8 cellular contexts compared by ENCODE assay signal in the genomic region with DNA sequence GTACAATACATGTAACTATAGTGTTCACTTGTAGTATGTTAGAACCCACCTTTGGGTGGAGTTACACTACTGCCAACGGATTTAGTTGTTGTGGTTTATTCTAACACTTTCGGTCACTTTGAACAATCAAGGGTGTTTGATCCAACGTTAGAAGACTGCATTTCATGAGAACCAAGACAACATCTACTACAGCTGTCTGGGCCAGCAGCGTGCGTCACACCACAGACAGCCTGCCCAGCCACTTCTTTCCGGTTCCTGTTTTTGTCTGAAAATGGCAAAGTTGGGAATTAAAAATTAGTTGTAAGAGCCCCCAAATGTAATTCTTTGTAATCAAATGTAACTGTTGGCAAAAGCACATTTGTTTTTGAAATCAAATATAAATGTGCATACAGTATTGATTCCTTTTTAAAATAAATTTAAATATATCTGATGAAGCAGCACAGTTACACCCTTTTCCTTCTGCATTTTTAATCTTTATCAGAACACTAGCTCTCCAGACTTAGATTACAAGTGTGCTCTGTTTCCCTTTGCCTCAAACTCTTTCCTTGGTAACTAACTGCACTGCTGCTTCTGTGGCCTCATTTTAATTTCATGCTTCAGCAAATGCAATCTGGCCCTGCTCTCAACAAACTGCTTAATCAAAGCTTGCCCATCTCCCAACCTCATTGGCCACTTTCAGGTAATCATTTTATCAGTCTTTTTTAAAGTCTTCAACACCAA.
DNase-seq lines count a peak whose midpoint lies in the region; ATAC-seq, FAIRE-seq and TF ChIP-seq lines count a peak whose summit lies in the region.

No MANE protein-coding gene starts in this region.

- no peaks in the 10 kb centered on the region for H3K27me3 Mint-ChIP-seq in activated naive CD4-positive, alpha-beta T cell treated with anti-CD3 and anti-CD28 coated beads for 36 hours (ENCODE audit: low read depth)
- H3K27me3 Mint-ChIP-seq in naive thymus-derived CD8-positive, alpha-beta T cell = no peaks in the 10 kb centered on the region
- H3K27me3 Mint-ChIP-seq in nephron progenitor cell (ENCODE audit: low read depth, poor library complexity) = peaks cover 3% of the 10 kb centered on the region

- POLR2A ChIA-PET in OCI-LY7 (lab: Charles Lee) = no interaction called here
- POLR2A ChIA-PET in naive thymus-derived CD8-positive, alpha-beta T cell (lab: Charles Lee) = interaction anchor here (0.5 to 5.3 kb wide), 14 partner anchors 9 to 197 kb away, joined by 3 to 59 read pairs (median 4); partner anchors contain the start of gene S1PR1
- POLR2A ChIA-PET in A673 (lab: Charles Lee; ENCODE audit: low non-redundant PET) = no interaction called here

- H3K4me1 ChIP-seq in OCI-LY7 (ENCODE audit: insufficient read depth, low read length, poor library complexity, severe bottlenecking) = peaks cover 12% of the 10 kb centered on the region
- no peaks in the 10 kb centered on the region for H3K4me1 ChIP-seq in thyroid gland
- no peaks in the 10 kb centered on the region for H3K4me1 ChIP-seq in A673 (ENCODE audit: insufficient read depth, low read length, poor library complexity, severe bottlenecking)

- WGBS in thyroid gland, 2 donors = 54 to 60% methylated on average over 6 of the region's 6 CpGs

- peak; percentile 97 for ATAC-seq in HG02759 (IDR thresholded peaks at IDR 0.05; ENCODE audit: unreplicated experiment)
- peak; percentile 90 to 94 for ATAC-seq in naive thymus-derived CD8-positive, alpha-beta T cell

- H3K36me3 ChIP-seq in OCI-LY7 (ENCODE audit: insufficient read depth, low read length) (no peaks in the 10 kb centered on the region), thyroid gland (no peaks in the 10 kb centered on the region), A673 (ENCODE audit: insufficient read depth, low read length, poor library complexity, severe bottlenecking) (no peaks in the 10 kb centered on the region)

- H3K36me3 Mint-ChIP-seq in activated naive CD4-positive, alpha-beta T cell treated with anti-CD3 and anti-CD28 coated beads for 36 hours (ENCODE audit: low read depth) = no peaks in the 10 kb centered on the region
- peaks cover 0 to 10% (median 0%) of the 10 kb centered on the region in 3 donors for H3K36me3 Mint-ChIP-seq in naive thymus-derived CD8-positive, alpha-beta T cell
- H3K36me3 Mint-ChIP-seq in nephron progenitor cell (ENCODE audit: low read depth) = no peaks in the 10 kb centered on the region

- H3K4me1 Mint-ChIP-seq in activated naive CD4-positive, alpha-beta T cell treated with anti-CD3 and anti-CD28 coated beads for 36 hours (ENCODE audit: low read depth) = peaks cover 56% of the 10 kb centered on the region
- H3K4me1 Mint-ChIP-seq in naive thymus-derived CD8-positive, alpha-beta T cell = peaks cover 39 to 72% (median 61%) of the 10 kb centered on the region in 4 donors
- peaks cover 5% of the 10 kb centered on the region for H3K4me1 Mint-ChIP-seq in nephron progenitor cell

- no TSS peak for BruUV-seq in OCI-LY7 (replicated peaks; lab: Mats Ljungman, UMichigan)
- no TSS peak for BruUV-seq in A673 (replicated peaks; lab: Mats Ljungman, UMichigan)

- no peaks in the 10 kb centered on the region for H4K20me1 ChIP-seq in OCI-LY7 (ENCODE audit: insufficient read depth, low read length)

- peak; percentile 94 for FAIRE-seq in GM12891 (lab: Jason Lieb, UNC)

- DNase-seq in GM12891 (ENCODE audit: insufficient read length, low spot score) = no peak
- peak; percentile 35 for DNase-seq in OCI-LY7 (ENCODE audit: low spot score)
- peak; percentile 75 for DNase-seq in activated naive CD4-positive, alpha-beta T cell treated with anti-CD3 and anti-CD28 coated beads for 36 hours
- peak; percentile 56 to 93 (median 84) for DNase-seq in naive thymus-derived CD8-positive, alpha-beta T cell
- peak; percentile 6 to 8 for DNase-seq in thyroid gland
- DNase-seq in nephron progenitor cell = no peak
- DNase-seq in A673 (ENCODE audit: low spot score) = no peak

- H3K4me3 ChIP-seq in OCI-LY7 (ENCODE audit: low read depth, low read length, poor library complexity, severe bottlenecking) (no peak overlapping the region), thyroid gland (replicated peaks in 1 of 3) (no peak overlapping the region), A673 (ENCODE audit: low read depth, low read length, poor library complexity, severe bottlenecking) (no peak overlapping the region)

- peaks cover 6% of the 10 kb centered on the region for H3K9me3 Mint-ChIP-seq in activated naive CD4-positive, alpha-beta T cell treated with anti-CD3 and anti-CD28 coated beads for 36 hours
- peaks cover 0 to 30% (median 0%) of the 10 kb centered on the region in 9 donors for H3K9me3 Mint-ChIP-seq in naive thymus-derived CD8-positive, alpha-beta T cell
- H3K9me3 Mint-ChIP-seq in nephron progenitor cell = peaks cover 4% of the 10 kb centered on the region

- no peak for TF ChIP-seq CTCF in OCI-LY7 (conservative IDR thresholded peaks at IDR 0.05; ENCODE audit: low read length)
- no peak for TF ChIP-seq CTCF in thyroid gland (IDR thresholded peaks at IDR 0.05)
- TF ChIP-seq CTCF in nephron progenitor cell (IDR thresholded peaks at IDR 0.05) = no peak
- TF ChIP-seq CTCF in A673 (conservative IDR thresholded peaks at IDR 0.05; ENCODE audit: low read depth, low read length) = no peak

- H3K27ac Mint-ChIP-seq in activated naive CD4-positive, alpha-beta T cell treated with anti-CD3 and anti-CD28 coated beads for 36 hours = peak overlapping the region; percentile 88
- peak overlapping the region; percentile 97 to 100 (median 99) for H3K27ac Mint-ChIP-seq in naive thymus-derived CD8-positive, alpha-beta T cell
- no peak overlapping the region for H3K27ac Mint-ChIP-seq in nephron progenitor cell

- no peak for TF ChIP-seq POLR2A in GM12891 (IDR thresholded peaks at IDR 0.05; ENCODE audit: low read depth, low read length)
- TF ChIP-seq POLR2A in thyroid gland (IDR thresholded peaks at IDR 0.05) = no peak

- H3K9me3 ChIP-seq in OCI-LY7 (ENCODE audit: low read length) = no peaks in the 10 kb centered on the region
- H3K9me3 ChIP-seq in thyroid gland = no peaks in the 10 kb centered on the region
- no peaks in the 10 kb centered on the region for H3K9me3 ChIP-seq in A673 (ENCODE audit: low read depth, low read length, poor library complexity, severe bottlenecking)

- H3K27ac ChIP-seq in OCI-LY7 (ENCODE audit: low read depth, low read length, poor library complexity, severe bottlenecking) (no peak overlapping the region), thyroid gland (no peak overlapping the region), A673 (ENCODE audit: low read depth, low read length, poor library complexity, severe bottlenecking) (no peak overlapping the region)

- no peaks in the 10 kb centered on the region for H3K27me3 ChIP-seq in thyroid gland
- H3K27me3 ChIP-seq in A673 (replicated peaks; ENCODE audit: insufficient read depth, low read depth, low read length, poor library complexity) = no peaks in the 10 kb centered on the region

- peak overlapping the region; percentile 55; the same call in 1 of the 2 replicates for H2AFZ ChIP-seq in OCI-LY7 (ENCODE audit: low read length)

- no peaks in the 10 kb centered on the region for H3K9me2 ChIP-seq in OCI-LY7 (ENCODE audit: insufficient read depth, low read length)

- CTCF ChIA-PET in OCI-LY7 (lab: Charles Lee; ENCODE audit: unreplicated experiment) (interaction anchor here (0.6 kb wide), 1 partner anchor 716 kb away, joined by 3 read pairs; no protein-coding TSS in a partner anchor), A673 (lab: Charles Lee) (no interaction called here)
- CTCF ChIA-PET in activated naive CD4-positive, alpha-beta T cell treated with anti-CD3 and anti-CD28 coated beads for 36 hours (lab: Charles Lee) = interaction anchor here (0.6 to 1.6 kb wide), 6 partner anchors 24 to 172 kb away, joined by 3 to 5 read pairs (median 3); no protein-coding TSS in a partner anchor

- no peaks in the 10 kb centered on the region for H3K79me2 ChIP-seq in OCI-LY7 (ENCODE audit: insufficient read depth, low read depth, low read length)

- H3K4me2 ChIP-seq in OCI-LY7 (ENCODE audit: low read length) = no peak overlapping the region

- H3K4me3 Mint-ChIP-seq in activated naive CD4-positive, alpha-beta T cell treated with anti-CD3 and anti-CD28 coated beads for 36 hours = peak overlapping the region; percentile 54
- H3K4me3 Mint-ChIP-seq in naive thymus-derived CD8-positive, alpha-beta T cell = peak overlapping the region; percentile 50 to 86 (median 78)
- no peak overlapping the region for H3K4me3 Mint-ChIP-seq in nephron progenitor cell

- intact Hi-C loops in OCI-LY7 (cut with micrococcal nuclease; ENCODE audit: unreplicated experiment) (no loop called here), thyroid gland (cut with DNase I) (no loop called here), A673 (cut with micrococcal nuclease; ENCODE audit: unreplicated experiment) (no loop called here)
- intact Hi-C loops in activated naive CD4-positive, alpha-beta T cell treated with anti-CD3 and anti-CD28 coated beads for 36 hours (cut with micrococcal nuclease) = loop anchor here (1.0 to 2.0 kb wide), 7 partner anchors 8 to 179 kb away; no protein-coding TSS in a partner anchor

TF ChIP-seq in GM12891, 5 proteins besides CTCF, POLR2A, EP300 and RAD21:
- TF ChIP-seq POLR2AphosphoS5 (IDR thresholded peaks at IDR 0.05; ENCODE audit: low read depth, low read length) (no peak), SPI1 (IDR thresholded peaks at IDR 0.05; ENCODE audit: low read depth, low read length) (peak; percentile 88)

Comparison
In these comparisons a context has a peak if more than half of its experiments do, and no peak if none do; other contexts are left out.
1. DNase-seq: peak in OCI-LY7 (single experiment), activated naive CD4-positive, alpha-beta T cell treated with anti-CD3 and anti-CD28 coated beads for 36 hours (single experiment), naive thymus-derived CD8-positive, alpha-beta T cell (10 of 10) and thyroid gland (2 of 2); none in GM12891 (single experiment), nephron progenitor cell (single experiment) and A673 (single experiment).